Comparison of ENCODE assay signal across 8 cellular contexts in genomic region chr7:114922652-114923402, GRCh38. TPM values are rescaled to one million over a fixed set of nuclear protein-coding genes. Genes with fewer than 3 reads are reported as not detected.
DNase-seq lines count a peak whose midpoint lies in the region; ATAC-seq and TF ChIP-seq lines count a peak whose summit lies in the region.

No MANE protein-coding gene starts in this region.

- no peak overlapping the region for H2AK5ac ChIP-seq in mesendoderm (ENCODE audit: low read length)

- H3K27me3 Mint-ChIP-seq in activated CD4-positive, alpha-beta T cell treated with anti-CD3 and anti-CD28 coated beads, Interleukin-2, amount 10 ng/mL, durations not matched to agents 24 days and 14 days = no peaks in the 10 kb centered on the region

- peaks cover 34% of the 10 kb centered on the region for H3K36me3 Mint-ChIP-seq in activated CD4-positive, alpha-beta T cell treated with anti-CD3 and anti-CD28 coated beads, Interleukin-2, amount 10 ng/mL, durations not matched to agents 24 days and 14 days (ENCODE audit: low read depth)

- H2BK5ac ChIP-seq in mesendoderm (ENCODE audit: low read length) = peak overlapping the region; percentile 90

- H3K79me2 ChIP-seq in KMS-11 (ENCODE audit: insufficient read depth, low read depth) (peaks cover 43% of the 10 kb centered on the region), mesendoderm (ENCODE audit: control insufficient read depth, insufficient read depth, low read length) (peaks cover 9% of the 10 kb centered on the region)

- no peak overlapping the region for H3K4me3 ChIP-seq in KMS-11 (IDR thresholded peaks at IDR 0.05; ENCODE audit: insufficient read depth, low read depth, low read length)
- H3K4me3 ChIP-seq in mesendoderm (ENCODE audit: low read length) = peak overlapping the region; percentile 90

- H3K9ac ChIP-seq in KMS-11 (peak overlapping the region; percentile 93), mesendoderm (ENCODE audit: low read length) (peak overlapping the region; percentile 84)

- peak; percentile 26 for ATAC-seq in GM21786 (IDR thresholded peaks at IDR 0.05; ENCODE audit: unreplicated experiment)

- no peaks in the 10 kb centered on the region for H4K20me1 ChIP-seq in KMS-11 (ENCODE audit: insufficient read depth)

- H3K4ac ChIP-seq in mesendoderm (ENCODE audit: low read depth, low read length) = peak overlapping the region; percentile 56

- H3K4me1 Mint-ChIP-seq in activated CD4-positive, alpha-beta T cell treated with anti-CD3 and anti-CD28 coated beads, Interleukin-2, amount 10 ng/mL, durations not matched to agents 24 days and 14 days = peaks cover 51% of the 10 kb centered on the region

- peak overlapping the region; percentile 66 for H3K27ac ChIP-seq in KMS-11
- H3K27ac ChIP-seq in mesendoderm (ENCODE audit: low read depth, low read length) = peak overlapping the region; percentile 81

- no CpG with 5 or more reads among the region's 51 CpGs for WGBS in mesendoderm (ENCODE audit: extremely low coverage, insufficient coverage, low lambda C conversion rate)

- intact Hi-C loops in activated CD4-positive, alpha-beta T cell treated with anti-CD3 and anti-CD28 coated beads, Interleukin-2, amount 10 ng/mL, durations not matched to agents 24 days and 14 days (cut with micrococcal nuclease) = loop anchor here (1.0 to 10.0 kb wide), 5 partner anchors 8 to 1292 kb away; partner anchors contain the start of gene TES

- H3K4me1 ChIP-seq in KMS-11 (ENCODE audit: low read depth, poor library complexity, severe bottlenecking) (peaks cover 40% of the 10 kb centered on the region), mesendoderm (ENCODE audit: control insufficient read depth, low read depth, low read length) (peaks cover 3% of the 10 kb centered on the region)

- no peaks in the 10 kb centered on the region for H3K9me3 Mint-ChIP-seq in activated CD4-positive, alpha-beta T cell treated with anti-CD3 and anti-CD28 coated beads, Interleukin-2, amount 10 ng/mL, durations not matched to agents 24 days and 14 days

- peak overlapping the region; percentile 90 for H3K4me2 ChIP-seq in KMS-11
- peak overlapping the region; percentile 71 for H3K4me2 ChIP-seq in mesendoderm (ENCODE audit: low read length)

- H3K56ac ChIP-seq in mesendoderm (ENCODE audit: low read length) = peak overlapping the region; percentile 96

- H3K23ac ChIP-seq in mesendoderm (ENCODE audit: low read length) = no peak overlapping the region

- H2BK15ac ChIP-seq in mesendoderm (replicated peaks; ENCODE audit: low read depth) = no peak overlapping the region

- peak overlapping the region; percentile 96 for H3K4me3 Mint-ChIP-seq in activated CD4-positive, alpha-beta T cell treated with anti-CD3 and anti-CD28 coated beads, Interleukin-2, amount 10 ng/mL, durations not matched to agents 24 days and 14 days

- peak overlapping the region; percentile 65 for H3K18ac ChIP-seq in mesendoderm (ENCODE audit: low read length)

- no peaks in the 10 kb centered on the region for H3K79me1 ChIP-seq in mesendoderm (ENCODE audit: low read length)

- DNase-seq in GDM1 (lab: John Stamatoyannopoulos, UW) (peak; percentile 84), mesendoderm (peak; percentile 85), NCI-H446 treated with DMSO at 0.1 percent for 48 hours (lab: John Stamatoyannopoulos, UW) (no peak)
- peak; percentile 87 for DNase-seq in activated CD4-positive, alpha-beta T cell treated with anti-CD3 and anti-CD28 coated beads, Interleukin-2, amount 10 ng/mL, durations not matched to agents 24 days and 14 days
- peak; percentile 43 for DNase-seq in effector CD4-positive, alpha-beta T cell
- DNase-seq in stimulated activated CD8-positive, alpha-beta memory T cell treated with anti-CD3 and anti-CD28 coated beads, Interleukin-7, amount 100 ng/mL, for 4 hours (ENCODE audit: low read depth in 2 of 2) = peak; percentile 25 to 41

- H3K27ac Mint-ChIP-seq in activated CD4-positive, alpha-beta T cell treated with anti-CD3 and anti-CD28 coated beads, Interleukin-2, amount 10 ng/mL, durations not matched to agents 24 days and 14 days = peak overlapping the region; percentile 98

- no peak overlapping the region for H4K8ac ChIP-seq in mesendoderm (ENCODE audit: low read depth, low read length)

- H2AFZ ChIP-seq in KMS-11 (ENCODE audit: low read depth) = peak overlapping the region; percentile 97

- no peak for TF ChIP-seq CTCF in KMS-11 (conservative IDR thresholded peaks at IDR 0.05; ENCODE audit: low read depth, low read length)

- no peak overlapping the region for H2BK120ac ChIP-seq in mesendoderm (ENCODE audit: low read depth, low read length)

- H3K36me3 ChIP-seq in KMS-11 (ENCODE audit: insufficient read depth) (no peaks in the 10 kb centered on the region), mesendoderm (ENCODE audit: control insufficient read depth, insufficient read depth, low read length) (no peaks in the 10 kb centered on the region)

- H3K27me3 ChIP-seq in KMS-11 (ENCODE audit: insufficient read depth, low read depth) (no peaks in the 10 kb centered on the region), mesendoderm (ENCODE audit: insufficient read depth, low read length, poor library complexity) (no peaks in the 10 kb centered on the region)

- H4K5ac ChIP-seq in mesendoderm (ENCODE audit: low read length) = peak overlapping the region; percentile 14

RNA-seq across cellular contexts. Expression of gene MDFIC, which starts 0.9 kb away (rescaled TPM):
- total RNA-seq in activated CD4-positive, alpha-beta T cell treated with anti-CD3 and anti-CD28 coated beads, Interleukin-2, amount 10 ng/mL, durations not matched to agents 24 days and 14 days = 172 and 175 TPM in 2 replicates
- 15.2 TPM for polyA plus RNA-seq in mesendoderm (2013, experiment 1 of 2)
- polyA plus RNA-seq in mesendoderm (2013, experiment 2 of 2) = 15.7 TPM
